22 cellular contexts compared by ENCODE assay signal in the genomic region with DNA sequence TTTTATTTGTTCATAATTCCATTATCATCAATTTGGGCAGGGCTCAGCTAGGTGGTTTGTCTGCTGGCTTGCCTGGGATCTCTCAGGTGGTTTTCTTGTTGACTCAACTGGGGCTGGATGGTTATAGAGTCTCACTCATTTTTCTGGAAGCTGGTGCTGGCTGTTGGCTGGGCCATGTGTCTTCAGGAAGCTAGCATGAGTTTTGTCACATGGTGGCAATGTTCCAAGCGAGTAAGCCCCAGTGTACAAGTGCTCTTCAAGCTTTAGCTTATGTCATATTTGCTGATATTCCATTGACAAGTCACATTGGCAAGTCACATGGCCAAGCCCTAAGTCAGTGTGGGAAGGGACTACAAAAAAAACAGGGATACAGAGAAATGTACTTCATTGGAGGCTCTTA. TPM values are rescaled to one million over a fixed set of nuclear protein-coding genes. Genes with fewer than 3 reads are reported as not detected.
"Had no signal": no experiment of that assay in that cellular context is flagged by ENCODE, and none has a peak within 500 bp of the region (broad histone marks: within the 10 kb centered on the region; RNA-seq: fewer than 3 reads in every experiment).

No MANE protein-coding gene starts in this region.

- DNase-seq: activated CD4-positive, alpha-beta memory T cell treated with anti-CD3 and anti-CD28 coated beads, Interleukin-2, amount 10 ng/mL, durations not matched to agents 7 days and 5 days; activated CD4-positive, alpha-beta T cell treated with anti-CD3 and anti-CD28 coated beads, Interleukin-2, amount 10 ng/mL, durations not matched to agents 24 days and 14 days; activated effector memory CD4-positive, alpha-beta T cell treated with anti-CD3 and anti-CD28 coated beads, Interleukin-2, amount 50 U/mL, for 16 hours; activated naive CD4-positive, alpha-beta T cell treated with anti-CD3 and anti-CD28 coated beads, Interleukin-2, amount 10 ng/mL, durations not matched to agents 7 days and 5 days; activated T-cell treated with anti-CD3 and anti-CD28 coated beads, Interleukin-2, amount 50 U/mL, for 72 hours; amygdala; colonic mucosa; dorsolateral prefrontal cortex; effector memory CD8-positive, alpha-beta T cell; foreskin melanocyte; left lung; naive thymus-derived CD8-positive, alpha-beta T cell; sigmoid colon; stimulated activated CD4-positive, alpha-beta T cell treated with anti-CD3 and anti-CD28 coated beads, Interleukin-15, amount 100 ng/mL, for 24 hours; stomach; uterus had no signal

- H3K9me3 ChIP-seq: colonic mucosa, left lung, suprapubic skin, uterus had no signal

- ATAC-seq: activated CD4-positive, CD25-positive, alpha-beta regulatory T cell treated with anti-CD3 and anti-CD28 coated beads, Interleukin-2, amount 50 U/mL, for 24 hours; activated T-cell treated with anti-CD3 and anti-CD28 coated beads, Interleukin-2, amount 50 U/mL, for 72 hours; effector memory CD8-positive, alpha-beta T cell; esophagus mucosa; left lung; naive thymus-derived CD8-positive, alpha-beta T cell; stimulated activated memory B cell treated with anti-CD40 and anti-IgM and Interleukin-4, amounts not matched to agents 10 μg/mL and 1 μg/mL and 100 μg/mL, for 72 hours had no signal

- H3K27me3 ChIP-seq: uterus had no signal

- H3K4me1 ChIP-seq: colonic mucosa, left lung, uterus had no signal

- H3K27ac ChIP-seq: colonic mucosa, dorsolateral prefrontal cortex, left lung, sigmoid colon, stomach, suprapubic skin, tibial nerve, uterus had no signal

- H3K4me3 ChIP-seq: colonic mucosa, dorsolateral prefrontal cortex, left lung, sigmoid colon, smooth muscle cell, suprapubic skin, tibial nerve, uterus had no signal

- H3K36me3 ChIP-seq: colonic mucosa, left lung, sigmoid colon, stomach, suprapubic skin, tibial nerve, uterus had no signal

RNA-seq across cellular contexts. Expression of a gene that starts 2.3 kb away (rescaled TPM):
- total RNA-seq: activated CD4-positive, alpha-beta memory T cell treated with anti-CD3 and anti-CD28 coated beads, Interleukin-2, amount 10 ng/mL, durations not matched to agents 7 days and 5 days; activated CD4-positive, alpha-beta T cell treated with anti-CD3 and anti-CD28 coated beads, Interleukin-2, amount 10 ng/mL, durations not matched to agents 24 days and 14 days; activated T-cell treated with anti-CD3 and anti-CD28 coated beads, Interleukin-2, amount 50 U/mL, for 72 hours; naive thymus-derived CD8-positive, alpha-beta T cell had no signal
